Comparison of ENCODE assay signal across 10 cellular contexts in genomic region chr5:171520300-171521170, GRCh38.
DNase-seq lines count a peak whose midpoint lies in the region; ATAC-seq and TF ChIP-seq lines count a peak whose summit lies in the region.
"Had no signal": no experiment of that assay in that cellular context is flagged by ENCODE, and none has a peak within 500 bp of the region (broad histone marks: within the 10 kb centered on the region; RNA-seq: fewer than 3 reads in every experiment).

No MANE protein-coding gene starts in this region.

- TF ChIP-seq POLR2A in gastroesophageal sphincter (IDR thresholded peaks at IDR 0.05) = no peak

- ATAC-seq in gastroesophageal sphincter (no peak), psoas muscle (peak in 3 of 4 donors; percentile 13 to 39 (median 35)), GM21529 (IDR thresholded peaks at IDR 0.05; ENCODE audit: unreplicated experiment) (no peak)
- ATAC-seq: activated T-helper 17 cell treated with anti-CD3 and anti-CD28 coated beads, Interleukin-2, amount 50 U/mL, for 72 hours had no signal

- peak overlapping the region; percentile 67 to 77 for H3K27ac ChIP-seq in SK-N-SH (ENCODE audit: low read depth in 2 of 2, low read length in 1 of 2)
- peak overlapping the region in 3 of 4 donors; percentile 56 to 67 (median 67) for H3K27ac ChIP-seq in gastroesophageal sphincter
- H3K27ac ChIP-seq in psoas muscle = no peak overlapping the region
- no peak overlapping the region for H3K27ac ChIP-seq in MM.1S (ENCODE audit: low read length)

- POLR2A ChIA-PET in SK-N-SH (lab: Yijun Ruan, JAX) = no interaction called here

- H3K9me3 ChIP-seq in SK-N-SH (no peaks in the 10 kb centered on the region), gastroesophageal sphincter (no peaks in the 10 kb centered on the region), psoas muscle (no peaks in the 10 kb centered on the region), MM.1S (replicated peaks; ENCODE audit: insufficient read depth, low read length) (no peaks in the 10 kb centered on the region)

- TF ChIP-seq RAD21 in SK-N-SH (IDR thresholded peaks at IDR 0.05; ENCODE audit: low read length) = no peak

- CTCF ChIA-PET in SK-N-SH (lab: Yijun Ruan, JAX) = interaction anchor here (1.8 to 2.0 kb wide), 2 partner anchors 101 to 102 kb away, joined by 5 to 7 read pairs; partner anchors contain the start of gene FGF18

- H3K4me3 ChIP-seq in SK-N-SH (ENCODE audit: low read depth in 2 of 2, low read length in 1 of 2) (no peak overlapping the region), gastroesophageal sphincter (no peak overlapping the region), psoas muscle (no peak overlapping the region), MM.1S (ENCODE audit: low read length) (no peak overlapping the region)

- H3K79me2 ChIP-seq in SK-N-SH (ENCODE audit: insufficient read depth) = no peaks in the 10 kb centered on the region
- no peaks in the 10 kb centered on the region for H3K79me2 ChIP-seq in MM.1S (ENCODE audit: low read length)

- H3K27me3 ChIP-seq in SK-N-SH (ENCODE audit: insufficient read depth) = no peaks in the 10 kb centered on the region
- no peaks in the 10 kb centered on the region for H3K27me3 ChIP-seq in gastroesophageal sphincter
- peaks cover 0 to 4% (median 0%) of the 10 kb centered on the region in 3 donors for H3K27me3 ChIP-seq in psoas muscle (ENCODE audit: insufficient read depth in 3 of 3, low read length in 2 of 3)
- H3K27me3 ChIP-seq in MM.1S (replicated peaks; ENCODE audit: insufficient read depth, low read length) = no peaks in the 10 kb centered on the region

- H3K4me1 ChIP-seq in SK-N-SH (ENCODE audit: control insufficient read depth in 1 of 2, insufficient read depth in 2 of 2, low read depth in 1 of 2, low read length in 1 of 2) (peaks cover 16 to 40% of the 10 kb centered on the region in 2 experiments; a peak in 3 of 4 replicates), gastroesophageal sphincter (peaks cover 0 to 44% (median 27%) of the 10 kb centered on the region in 3 donors), psoas muscle (no peaks in the 10 kb centered on the region), MM.1S (ENCODE audit: low read length) (no peaks in the 10 kb centered on the region)

- TF ChIP-seq CTCF in SK-N-SH (IDR thresholded peaks at IDR 0.05) (no peak), gastroesophageal sphincter (IDR thresholded peaks at IDR 0.05) (no peak), psoas muscle (IDR thresholded peaks at IDR 0.05) (no peak), MM.1S (IDR thresholded peaks at IDR 0.05; ENCODE audit: low read length) (no peak)

- peak overlapping the region; percentile 18; the same call in 1 of the 2 replicates for H3K9ac ChIP-seq in SK-N-SH
- H3K9ac ChIP-seq in MM.1S (ENCODE audit: low read length) = no peak overlapping the region

- H2AFZ ChIP-seq in SK-N-SH (ENCODE audit: low read depth) = peak overlapping the region; percentile 45; the same call in 1 of the 2 replicates
- H2AFZ ChIP-seq in MM.1S (ENCODE audit: low read length) = no peak overlapping the region

- H3K4me2 ChIP-seq in SK-N-SH (peak overlapping the region; percentile 52), MM.1S (ENCODE audit: low read depth, low read length) (no peak overlapping the region)

- TF ChIP-seq EP300 in SK-N-SH (IDR thresholded peaks at IDR 0.05; ENCODE audit: borderline replicate concordance in 1 of 2, low read depth in 1 of 2, low read length in 1 of 2) (no peak), gastroesophageal sphincter (IDR thresholded peaks at IDR 0.05) (no peak)

- H3K9me2 ChIP-seq in SK-N-SH (no peaks in the 10 kb centered on the region), MM.1S (replicated peaks; ENCODE audit: insufficient read depth, low read length) (no peaks in the 10 kb centered on the region)

- H3K36me3 ChIP-seq in SK-N-SH (replicated peaks in 1 of 2; ENCODE audit: control insufficient read depth in 1 of 2, insufficient read depth in 2 of 2, low read length in 1 of 2) = no peaks in the 10 kb centered on the region
- no peaks in the 10 kb centered on the region for H3K36me3 ChIP-seq in gastroesophageal sphincter
- H3K36me3 ChIP-seq in psoas muscle (ENCODE audit: insufficient read depth in 1 of 2, low read depth in 1 of 2) = no peaks in the 10 kb centered on the region
- no peaks in the 10 kb centered on the region for H3K36me3 ChIP-seq in MM.1S (replicated peaks; ENCODE audit: insufficient read depth, low read length)

- H3F3A ChIP-seq in SK-N-SH (replicated peaks; ENCODE audit: insufficient read depth) (peaks cover 18% of the 10 kb centered on the region), MM.1S (ENCODE audit: insufficient read depth, low read length) (no peaks in the 10 kb centered on the region)

- DNase-seq in ELF-1 (ENCODE audit: low read depth, low spot score) (peak; percentile 88), SK-N-SH (peak; percentile 33), psoas muscle (peak in 1 of 2 donors; percentile 62), NCI-H187 (lab: John Stamatoyannopoulos, UW) (no peak), MM.1S (no peak)
- no peak for DNase-seq in central memory CD4-positive, alpha-beta T cell
- DNase-seq: DMS153 had no signal

- H4K20me1 ChIP-seq in SK-N-SH (ENCODE audit: insufficient read depth) (no peaks in the 10 kb centered on the region), MM.1S (ENCODE audit: insufficient read depth, low read length) (no peaks in the 10 kb centered on the region)

- intact Hi-C loops in psoas muscle (cut with DNase I) = no loop called here

- WGBS in SK-N-SH (ENCODE audit: low lambda C conversion rate) = 73% methylated on average over 3 of the region's 20 CpGs
- no CpG with 5 or more reads among the region's 20 CpGs for WGBS in gastroesophageal sphincter (ENCODE audit: low coverage in 1 of 2), 2 donors
- 34 to 53% (median 39%) methylated on average over 19 to 20 of the region's 20 CpGs for WGBS in psoas muscle, 3 donors

TF ChIP-seq in SK-N-SH, 30 proteins besides CTCF, POLR2A, EP300 and RAD21:
- TF ChIP-seq CHD2 (IDR thresholded peaks at IDR 0.05; ENCODE audit: low read length, partially characterized antibody) = no peak
- TF ChIP-seq RFX5 (IDR thresholded peaks at IDR 0.05; ENCODE audit: low read length) = no peak
- no peak for TF ChIP-seq EZH2phosphoT487 (IDR thresholded peaks at IDR 0.05; ENCODE audit: borderline replicate concordance, low read depth)
- no peak for TF ChIP-seq RXRA (IDR thresholded peaks at IDR 0.05; ENCODE audit: borderline replicate concordance, low read depth)
- no peak for TF ChIP-seq IRF3 (IDR thresholded peaks at IDR 0.05; ENCODE audit: low read depth, low read length)
- TF ChIP-seq FOXM1 (IDR thresholded peaks at IDR 0.05; ENCODE audit: low read depth) = no peak
- no peak for TF ChIP-seq MEF2A (IDR thresholded peaks at IDR 0.05; ENCODE audit: borderline replicate concordance, low read depth)
- no peak for TF ChIP-seq MAX (IDR thresholded peaks at IDR 0.05; ENCODE audit: low read depth)
- TF ChIP-seq USF1 (IDR thresholded peaks at IDR 0.05; ENCODE audit: borderline replicate concordance, low read depth) = no peak
- TF ChIP-seq SIN3A (IDR thresholded peaks at IDR 0.05; ENCODE audit: borderline replicate concordance, low read depth, low read length) = no peak
- TF ChIP-seq USF2 (IDR thresholded peaks at IDR 0.05; ENCODE audit: borderline replicate concordance, low read depth, low read length) = no peak
- TF ChIP-seq POLR2AphosphoS5 (IDR thresholded peaks at IDR 0.05; ENCODE audit: low read depth, low read length) = no peak
- TF ChIP-seq ZBTB33 (IDR thresholded peaks at IDR 0.05; ENCODE audit: borderline replicate concordance, low read depth) = no peak
TF ChIP-seq in SK-N-SH: peak in this region for 0.

Comparison
In these comparisons a context has a peak if more than half of its experiments do, and no peak if none do; other contexts are left out.
1. DNase-seq: peak in ELF-1 (single experiment) and SK-N-SH (single experiment); none in NCI-H187 (0 of 2), MM.1S (single experiment) and central memory CD4-positive, alpha-beta T cell (single experiment).
2. H3K27ac ChIP-seq: peak in SK-N-SH (2 of 2) and gastroesophageal sphincter (3 of 4); none in psoas muscle (single experiment) and MM.1S (single experiment).
3. ATAC-seq: peak in psoas muscle (3 of 4); none in gastroesophageal sphincter (single experiment) and GM21529 (single experiment).